In genomic region chr2:195871326-195871725, GRCh38 we compare ENCODE assay signal across 32 cellular contexts.
"Had no signal": no experiment of that assay in that cellular context is flagged by ENCODE, and none has a peak within 500 bp of the region (broad histone marks: within the 10 kb centered on the region; RNA-seq: fewer than 3 reads in every experiment).

No MANE protein-coding gene starts in this region.

- ATAC-seq: activated naive CD8-positive, alpha-beta T cell treated with anti-CD3 and anti-CD28 coated beads, Interleukin-2, amount 50 U/mL, for 24 hours had no signal

- DNase-seq: activated B cell treated with CpG ODN at 0.5 μM for 24 hours; activated CD4-positive, alpha-beta memory T cell treated with anti-CD3 and anti-CD28 coated beads for 36 hours; activated CD4-positive, alpha-beta T cell treated with anti-CD3 and anti-CD28 coated beads for 4 hours; activated CD4-positive, alpha-beta T cell treated with anti-CD3 and anti-CD28 coated beads, Interleukin-2, amount 50 U/mL, for 1 hour; activated CD4-positive, CD25-positive, alpha-beta regulatory T cell treated with anti-CD3 and anti-CD28 coated beads, Interleukin-2, amount 50 U/mL, for 72 hours; activated CD8-positive, alpha-beta memory T cell treated with anti-CD3 and anti-CD28 coated beads, Interleukin-2, amount 50 U/mL, for 4 hours; activated effector memory CD4-positive, alpha-beta T cell treated with Interleukin-2 at 50 U/mL for 16 hours; activated naive CD4-positive, alpha-beta T cell treated with anti-CD3 and anti-CD28 coated beads, Interleukin-2, amount 10 ng/mL, durations not matched to agents 7 days and 5 days; activated naive CD8-positive, alpha-beta T cell treated with anti-CD3 and anti-CD28 coated beads, Interleukin-2, amount 50 U/mL, for 24 hours; activated T-cell treated with anti-CD3 and anti-CD28 coated beads for 4 hours; activated T-cell treated with anti-CD3 and anti-CD28 coated beads, Interleukin-2, amount 50 U/mL, for 48 hours; amniotic stem cell; aorta; Kasumi-1; KG1; MG63; NCI-H1048; NCI-H1105 treated with DMSO at 0.1 percent for 48 hours; NCI-H1436; NCI-H1694 treated with DMSO at 0.1 percent for 48 hours; NCI-H2029; NCI-H345; NCI-H524 treated with DMSO at 0.1 percent for 48 hours; NCI-H748 treated with DMSO at 0.1 percent for 48 hours; NK-92 treated with Interleukin-12 subunit alpha and Interleukin-12 subunit beta, amount 100 ng/mL, for 24 hours; PC-9; Right ventricle myocardium superior; SW 1271; T-helper 1 cell; T-helper 2 cell; T-helper 9 cell had no signal

- H3K4me3 ChIP-seq: cardiac muscle cell, MG63, PC-9 had no signal
